In the genomic region with DNA sequence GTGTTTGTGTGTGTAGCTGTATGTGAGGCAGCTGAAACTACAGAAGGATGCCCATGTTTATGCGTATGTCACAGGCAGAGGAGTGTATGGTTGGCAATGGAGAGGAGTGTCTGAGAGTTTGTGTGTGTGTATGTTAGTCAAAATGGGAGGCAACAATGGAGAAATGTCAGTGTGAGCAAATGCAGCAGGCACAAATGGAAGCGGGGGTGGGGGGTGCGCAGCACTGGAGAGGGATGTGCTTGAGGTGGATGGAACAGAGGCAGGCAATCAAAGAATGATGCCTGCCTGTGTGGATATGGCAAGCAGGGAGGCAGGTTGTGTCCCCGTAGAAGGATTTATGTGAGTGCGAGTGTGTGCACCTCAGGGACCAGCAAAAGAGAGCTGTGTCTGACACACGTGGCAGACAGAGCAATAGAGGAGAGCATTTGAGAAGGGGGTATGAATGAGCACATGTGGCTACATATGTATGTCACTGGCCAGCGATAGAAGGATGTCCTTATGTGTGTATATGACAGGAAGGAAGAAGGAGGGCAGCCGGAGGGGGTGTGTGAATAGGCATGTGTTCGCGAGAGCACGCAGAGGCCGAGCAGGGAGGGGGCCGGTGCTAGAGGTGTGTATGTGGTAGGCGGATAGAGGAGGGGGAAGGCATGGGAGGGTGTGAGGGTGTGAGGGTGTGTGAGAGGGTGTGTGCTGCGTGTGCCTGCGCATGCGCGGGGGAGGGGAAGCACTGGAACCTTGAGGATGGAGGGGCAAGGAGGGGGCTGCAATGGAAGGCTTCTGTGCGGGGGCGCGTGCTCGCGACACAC, we compare ENCODE assay signal across 8 cellular contexts. TPM values are rescaled to one million over a fixed set of nuclear protein-coding genes. Genes with fewer than 3 reads are reported as not detected.
DNase-seq lines count a peak whose midpoint lies in the region; ATAC-seq and TF ChIP-seq lines count a peak whose summit lies in the region.

No MANE protein-coding gene starts in this region.

- intact Hi-C loops in activated naive CD4-positive, alpha-beta T cell treated with anti-CD3 and anti-CD28 coated beads for 36 hours (cut with micrococcal nuclease): loop anchor here (1.0 to 2.0 kb wide), 2 partner anchors 336 to 659 kb away; no protein-coding TSS in a partner anchor
- intact Hi-C loops in heart left ventricle (cut with DNase I): loop anchor here in 2 of 10 donors (10.0 kb wide), 1 partner anchor 339 kb away; the partner anchor contains the start of gene EFNB1 (in 2 of the 2)
- intact Hi-C loops in psoas muscle (cut with DNase I): loop anchor here in 1 of 2 donors (5.0 to 10.0 kb wide), 3 partner anchors 67 to 269 kb away; no protein-coding TSS in a partner anchor
- intact Hi-C loops in aorta (cut with DNase I): loop anchor here (2.0 to 5.0 kb wide), 2 partner anchors 335 to 337 kb away; partner anchors contain the start of gene EFNB1 (in 2 of the 2)
- intact Hi-C loops in posterior vena cava (cut with DNase I): no loop called here

- no peaks in the 10 kb centered on the region for H3K27me3 Mint-ChIP-seq in activated naive CD4-positive, alpha-beta T cell treated with anti-CD3 and anti-CD28 coated beads for 36 hours (ENCODE audit: low read depth)

- H3K27ac ChIP-seq in SJCRH30: no peak overlapping the region
- H3K27ac ChIP-seq in heart left ventricle: peak overlapping the region in 3 of 12 donors; percentile 72 to 87 (median 81)
- no peak overlapping the region for H3K27ac ChIP-seq in psoas muscle
- H3K27ac ChIP-seq in aorta (ENCODE audit: low read depth in 1 of 2, low read length in 2 of 2): no peak overlapping the region

- H3K27me3 ChIP-seq in SJCRH30 (no peaks in the 10 kb centered on the region), heart left ventricle (peaks cover 0 to 15% (median 0%) of the 10 kb centered on the region in 9 donors), psoas muscle (ENCODE audit: insufficient read depth in 3 of 3, low read length in 2 of 3) (peaks cover 0 to 7% (median 0%) of the 10 kb centered on the region in 3 donors), aorta (ENCODE audit: control insufficient read depth in 1 of 2, insufficient read depth in 2 of 2, low read length in 1 of 2) (no peaks in the 10 kb centered on the region)

- peak; percentile 65 for ATAC-seq in HG02759 (IDR thresholded peaks at IDR 0.05; ENCODE audit: unreplicated experiment)
- ATAC-seq in heart left ventricle: peak; percentile 51 to 71 (median 62)
- ATAC-seq in psoas muscle: peak; percentile 44 to 71 (median 58)
- ATAC-seq in aorta (ENCODE audit: low FRiP score): no peak

- in situ Hi-C loops in G401 (cut with HindIII; ENCODE audit: low sequenced_read_pairs): no loop called here

- peaks cover 8% of the 10 kb centered on the region; the same call in 1 of the 2 replicates for H3K4me1 ChIP-seq in SJCRH30
- H3K4me1 ChIP-seq in heart left ventricle: peaks cover 0 to 9% (median 2%) of the 10 kb centered on the region in 12 donors
- H3K4me1 ChIP-seq in psoas muscle: no peaks in the 10 kb centered on the region
- H3K4me1 ChIP-seq in aorta (ENCODE audit: control insufficient read depth in 1 of 2, insufficient read depth in 2 of 2, low read length in 2 of 2): no peaks in the 10 kb centered on the region

- WGBS in heart left ventricle, 4 donors: 15 to 47% (median 27%) methylated on average over 23 of the region's 23 CpGs
- 16 to 40% (median 28%) methylated on average over 15 to 23 of the region's 23 CpGs for WGBS in psoas muscle, 3 donors
- WGBS in aorta, 2 donors: 17 to 46% methylated on average over 22 to 23 of the region's 23 CpGs

- TF ChIP-seq CTCF in heart left ventricle (IDR thresholded peaks at IDR 0.05) (no peak), psoas muscle (IDR thresholded peaks at IDR 0.05) (no peak)

- peaks cover 33% of the 10 kb centered on the region for H3K4me1 Mint-ChIP-seq in activated naive CD4-positive, alpha-beta T cell treated with anti-CD3 and anti-CD28 coated beads for 36 hours (ENCODE audit: low read depth)

- no peaks in the 10 kb centered on the region for H3K9me3 Mint-ChIP-seq in activated naive CD4-positive, alpha-beta T cell treated with anti-CD3 and anti-CD28 coated beads for 36 hours

- DNase-seq in G401 (ENCODE audit: low spot score) (peak; percentile 56), SJCRH30 (peak; percentile 44 to 53), heart left ventricle (peak in 3 of 5 donors; percentile 11 to 58 (median 25)), psoas muscle (peak in 1 of 2 donors; percentile 18), aorta (no peak), posterior vena cava (ENCODE audit: low spot score) (no peak)
- DNase-seq in activated naive CD4-positive, alpha-beta T cell treated with anti-CD3 and anti-CD28 coated beads for 36 hours: peak; percentile 68

- peak overlapping the region; percentile 82 for H3K27ac Mint-ChIP-seq in activated naive CD4-positive, alpha-beta T cell treated with anti-CD3 and anti-CD28 coated beads for 36 hours

- CTCF ChIA-PET in activated naive CD4-positive, alpha-beta T cell treated with anti-CD3 and anti-CD28 coated beads for 36 hours (lab: Charles Lee): interaction anchor here (2.0 kb wide), 1 partner anchor 335 kb away, joined by 8 read pairs; the partner anchor contains the start of gene EFNB1

- H3K36me3 ChIP-seq in SJCRH30 (peaks cover 13% of the 10 kb centered on the region), heart left ventricle (peaks cover 0 to 7% (median 0%) of the 10 kb centered on the region in 9 donors), psoas muscle (ENCODE audit: insufficient read depth in 1 of 2, low read depth in 1 of 2) (peaks cover 0 to 16% of the 10 kb centered on the region in 2 donors), aorta (ENCODE audit: control insufficient read depth in 1 of 2, insufficient read depth in 2 of 2, low read length in 1 of 2) (no peaks in the 10 kb centered on the region)

- no peaks in the 10 kb centered on the region for H3K9me3 ChIP-seq in SJCRH30 (replicated peaks)
- peaks cover 0 to 7% (median 0%) of the 10 kb centered on the region in 12 donors for H3K9me3 ChIP-seq in heart left ventricle
- peaks cover 5% of the 10 kb centered on the region for H3K9me3 ChIP-seq in psoas muscle
- H3K9me3 ChIP-seq in aorta (ENCODE audit: control insufficient read depth, low read length): no peaks in the 10 kb centered on the region

- H3K36me3 Mint-ChIP-seq in activated naive CD4-positive, alpha-beta T cell treated with anti-CD3 and anti-CD28 coated beads for 36 hours (ENCODE audit: low read depth): peaks cover 12% of the 10 kb centered on the region

- H3K4me3 ChIP-seq in SJCRH30 (peak overlapping the region; percentile 84), heart left ventricle (peak overlapping the region; percentile 58 to 95 (median 73)), psoas muscle (peak overlapping the region; percentile 76), aorta (ENCODE audit: low read length in 2 of 2) (peak overlapping the region; percentile 31 to 70)

- TF ChIP-seq POLR2A in heart left ventricle (IDR thresholded peaks at IDR 0.05): no peak

- peak overlapping the region; percentile 83 for H3K4me3 Mint-ChIP-seq in activated naive CD4-positive, alpha-beta T cell treated with anti-CD3 and anti-CD28 coated beads for 36 hours

RNA-seq across cellular contexts. Expression of gene PJA1, which starts 1.1 kb away (rescaled TPM):
- 5.3 and 8.1 TPM in 2 replicates for total RNA-seq in G401 (2014; rRNA removed; shearing (Covaris generic))
- 43.6 and 49.3 TPM in 2 replicates for total RNA-seq in SJCRH30 (2014; rRNA removed; shearing (Covaris generic))
- 10 to 100 TPM; 10.7 to 11.0 TPM for total RNA-seq in activated naive CD4-positive, alpha-beta T cell treated with anti-CD3 and anti-CD28 coated beads for 36 hours
- 10 to 100 TPM in 8 of 9 donors, 1 to 10 TPM in 1; 7.8 to 20.1 (median 14.4) TPM for total RNA-seq in heart left ventricle
- polyA plus RNA-seq in heart left ventricle: 10 to 100 TPM in 1 of 2 donors, 1 to 10 TPM in 1; 4.3 to 17.9 TPM
- total RNA-seq in psoas muscle: 10 to 100 TPM in 1 of 4 donors, 1 to 10 TPM in 3; 3.5 to 13.4 (median 5.9) TPM
- polyA plus RNA-seq in psoas muscle: 10 to 100 TPM in 1 of 3 donors, 1 to 10 TPM in 2; 4.1 to 11.6 (median 9.9) TPM
- total RNA-seq in aorta: 10 to 100 TPM; 26.1 to 28.1 TPM
- polyA plus RNA-seq in aorta: 10 to 100 TPM; 11.1 to 33.3 TPM
- total RNA-seq in posterior vena cava: 10 to 100 TPM; 21.8 to 27.5 TPM

Comparison
In these comparisons a context has a peak if more than half of its experiments do, and no peak if none do; other contexts are left out.
1. DNase-seq: peak in G401 (single experiment), SJCRH30 (2 of 2), activated naive CD4-positive, alpha-beta T cell treated with anti-CD3 and anti-CD28 coated beads for 36 hours (single experiment) and heart left ventricle (3 of 5); none in aorta (0 of 2) and posterior vena cava (single experiment).
2. intact Hi-C loops: an anchor here in activated naive CD4-positive, alpha-beta T cell treated with anti-CD3 and anti-CD28 coated beads for 36 hours (1.0 to 2.0 kb wide) and aorta (2.0 to 5.0 kb wide); none called in posterior vena cava.
3. Peak in every context shown above with its lines, with median percentiles within 50 percentile points of each other: H3K4me3 ChIP-seq.